ENCODE assay signal across 9 cellular contexts in genomic region chr17:30380643-30381419, GRCh38. TPM values are rescaled to one million over a fixed set of nuclear protein-coding genes. Genes with fewer than 3 reads are reported as not detected.
DNase-seq lines count a peak whose midpoint lies in the region; TF ChIP-seq lines count a peak whose summit lies in the region.
"Had no signal": no experiment of that assay in that cellular context is flagged by ENCODE, and none has a peak within 500 bp of the region (broad histone marks: within the 10 kb centered on the region; RNA-seq: fewer than 3 reads in every experiment).

No MANE protein-coding gene starts in this region.

- peak overlapping the region in 3 of 5 experiments; percentile 8 to 91 (median 56) for H3K27ac Mint-ChIP-seq in brain

- no peak overlapping the region for H3K9ac ChIP-seq in mucosa of rectum (ENCODE audit: low read depth in 1 of 2, low read length in 2 of 2)

- DNase-seq in A673 (ENCODE audit: low spot score): no peak
- DNase-seq in HL-60 (ENCODE audit: low read depth in 1 of 2, low spot score in 1 of 2): peak in 1 of 2 experiments; percentile 23
- DNase-seq in HCEC 1CT: no peak
- DNase-seq in activated effector memory CD4-positive, alpha-beta T cell treated with Interleukin-2 at 50 U/mL for 16 hours: no peak
- DNase-seq in D341Med (ENCODE audit: low spot score): no peak
- no peak for DNase-seq in stimulated activated CD4-positive, alpha-beta T cell treated with anti-CD3 and anti-CD28 coated beads, Interleukin-4, amount 100 ng/mL, for 1 hour

- CTCF ChIA-PET in A673 (lab: Charles Lee): no interaction called here

- peaks cover 42% of the 10 kb centered on the region for H3K4me1 ChIP-seq in A673 (ENCODE audit: insufficient read depth, low read length, poor library complexity, severe bottlenecking)
- peaks cover 10 to 23% of the 10 kb centered on the region in 2 donors for H3K4me1 ChIP-seq in mucosa of rectum (ENCODE audit: control insufficient read depth in 2 of 2, insufficient read depth in 2 of 2, low read length in 2 of 2)

- intact Hi-C loops in A673 (cut with micrococcal nuclease; ENCODE audit: unreplicated experiment): no loop called here

- peaks cover 3% of the 10 kb centered on the region for H3K27me3 Mint-ChIP-seq in brain

- H3K36me3 Mint-ChIP-seq in brain: peaks cover 12% of the 10 kb centered on the region

- H3K4me1 Mint-ChIP-seq in brain: peaks cover 70% of the 10 kb centered on the region

- H3K27me3 ChIP-seq in A673 (replicated peaks; ENCODE audit: insufficient read depth, low read depth, low read length, poor library complexity) (no peaks in the 10 kb centered on the region), HL-60 (ENCODE audit: insufficient read depth, poor library complexity, severe bottlenecking) (no peaks in the 10 kb centered on the region), mucosa of rectum (ENCODE audit: control insufficient read depth in 2 of 2, insufficient read depth in 2 of 2, low read length in 2 of 2) (no peaks in the 10 kb centered on the region)

- POLR2A ChIA-PET in A673 (lab: Charles Lee; ENCODE audit: low non-redundant PET): no interaction called here

- H3K9me3 Mint-ChIP-seq in brain: no peaks in the 10 kb centered on the region

- H3K9me3 ChIP-seq in A673 (ENCODE audit: low read depth, low read length, poor library complexity, severe bottlenecking) (no peaks in the 10 kb centered on the region), mucosa of rectum (ENCODE audit: control insufficient read depth in 2 of 2, low read length in 2 of 2) (no peaks in the 10 kb centered on the region)

- H3K4me3 ChIP-seq in A673 (ENCODE audit: low read depth, low read length, poor library complexity, severe bottlenecking) (peak overlapping the region; percentile 77), HL-60 (replicated peaks; ENCODE audit: insufficient read depth, low read length) (peak overlapping the region; percentile 74), mucosa of rectum (ENCODE audit: low read length in 2 of 2) (peak overlapping the region; percentile 66 to 78)

- H3K27ac ChIP-seq in A673 (ENCODE audit: low read depth, low read length, poor library complexity, severe bottlenecking) (no peak overlapping the region), HL-60 (replicated peaks) (peak overlapping the region; percentile 8; the same call in 1 of the 2 replicates), mucosa of rectum (ENCODE audit: low read depth in 2 of 2, low read length in 2 of 2) (no peak overlapping the region)

- TF ChIP-seq CTCF in A673 (conservative IDR thresholded peaks at IDR 0.05; ENCODE audit: low read depth, low read length) (no peak), HL-60 (IDR thresholded peaks at IDR 0.05; ENCODE audit: insufficient read depth, low read length) (no peak), brain (conservative IDR thresholded peaks at IDR 0.05) (no peak)

- BruUV-seq in A673 (replicated peaks; lab: Mats Ljungman, UMichigan): no TSS peak

- peak overlapping the region; percentile 86 to 94 (median 92) for H3K4me3 Mint-ChIP-seq in brain

- H3K36me3 ChIP-seq in A673 (ENCODE audit: insufficient read depth, low read length, poor library complexity, severe bottlenecking) (no peaks in the 10 kb centered on the region), mucosa of rectum (ENCODE audit: control insufficient read depth in 2 of 2, insufficient read depth in 2 of 2, low read length in 2 of 2) (peaks cover 4 to 8% of the 10 kb centered on the region in 2 donors)

RNA-seq across cellular contexts. Expression of gene CPD, which starts 2.1 kb away (rescaled TPM):
- 38.0 and 52.6 TPM in 2 replicates for total RNA-seq in A673 (2021)
- 26.8 TPM for polyA plus RNA-seq in brain (ENCODE audit: insufficient read depth, low read depth, low replicate concordance)

RNA-seq across cellular contexts. Expression of gene TMIGD1, which starts 47.0 kb away (rescaled TPM):
- total RNA-seq in A673 (2021): not detected in 2 replicates
- not detected for polyA plus RNA-seq in brain (ENCODE audit: insufficient read depth, low read depth, low replicate concordance)
- total RNA-seq: posterior vena cava had no signal
